ENCODE assay signal across 1 cellular context in genomic region chr10:92544296-92544695, GRCh38.
TF ChIP-seq lines count a peak whose summit lies in the region.

No MANE protein-coding gene starts in this region.

TF ChIP-seq in SK-N-SH, 30 proteins besides CTCF, POLR2A, EP300 and RAD21 (continued from another document):
- TF ChIP-seq ZBTB33 (IDR thresholded peaks at IDR 0.05; ENCODE audit: borderline replicate concordance, low read depth) (no peak), EZH2phosphoT487 (IDR thresholded peaks at IDR 0.05; ENCODE audit: borderline replicate concordance, low read depth) (no peak), ELF1 (IDR thresholded peaks at IDR 0.05) (no peak), FOXM1 (IDR thresholded peaks at IDR 0.05; ENCODE audit: low read depth) (no peak), USF2 (IDR thresholded peaks at IDR 0.05; ENCODE audit: borderline replicate concordance, low read depth, low read length) (no peak), TAF1 (IDR thresholded peaks at IDR 0.05; ENCODE audit: borderline replicate concordance, low read depth, low read length) (no peak)
TF ChIP-seq in SK-N-SH: peak in this region for 0.
